1 cellular context compared by ENCODE assay signal in genomic region chr9:91359734-91360470, GRCh38.
TF ChIP-seq lines count a peak whose summit lies in the region.

No MANE protein-coding gene starts in this region.

TF ChIP-seq in A549, 52 proteins besides CTCF, POLR2A, EP300 and RAD21 (continued from another document):
- TF ChIP-seq ESRRA (IDR thresholded peaks at IDR 0.05; ENCODE audit: borderline replicate concordance, low read length) = no peak
- TF ChIP-seq POLR2AphosphoS2 (conservative IDR thresholded peaks at IDR 0.05; ENCODE audit: low read length) = no peak
- no peak for TF ChIP-seq E2F6 (IDR thresholded peaks at IDR 0.05; ENCODE audit: borderline replicate concordance, low read depth)
- no peak for TF ChIP-seq MAFK (IDR thresholded peaks at IDR 0.05; ENCODE audit: partially characterized antibody)
- TF ChIP-seq JUN (IDR thresholded peaks at IDR 0.05) = no peak
- TF ChIP-seq ATOH8 (CRISPR knock-in tag; IDR thresholded peaks at IDR 0.05; ENCODE audit: low read depth) = no peak
- TF ChIP-seq ZC3H11A (IDR thresholded peaks at IDR 0.05) = no peak
